17 cellular contexts compared by ENCODE assay signal in genomic region chr4:1593038-1593417, GRCh38.
A peak's percentile ranks its signal among the peaks of the same experiment; 100 is the strongest.
DNase-seq lines count a peak whose midpoint lies in the region; ATAC-seq, FAIRE-seq and TF ChIP-seq lines count a peak whose summit lies in the region.
"Had no signal": no experiment of that assay in that cellular context is flagged by ENCODE, and none has a peak within 500 bp of the region (broad histone marks: within the 10 kb centered on the region; RNA-seq: fewer than 3 reads in every experiment).

No MANE protein-coding gene starts in this region.

- H3K9ac ChIP-seq in kidney (ENCODE audit: low read length in 2 of 2), result no peak overlapping the region

- H3K9me3 Mint-ChIP-seq in glutamatergic neuron (ENCODE audit: unreplicated experiment), result peaks cover 8% of the 10 kb centered on the region
- H3K9me3 Mint-ChIP-seq in activated CD4-positive, alpha-beta memory T cell treated with anti-CD3 and anti-CD28 coated beads, Interleukin-2, amount 10 ng/mL, durations not matched to agents 7 days and 5 days, result peaks cover 17% of the 10 kb centered on the region

- H3K4me1 ChIP-seq in kidney (ENCODE audit: control insufficient read depth in 1 of 2, insufficient read depth in 1 of 2, low read depth in 1 of 2, low read length in 2 of 2), result no peaks in the 10 kb centered on the region
- no peaks in the 10 kb centered on the region for H3K4me1 ChIP-seq in spleen

- H3K36me3 ChIP-seq in kidney (ENCODE audit: control insufficient read depth in 1 of 2, insufficient read depth in 2 of 2, low read length in 2 of 2), result no peaks in the 10 kb centered on the region
- H3K36me3 ChIP-seq in spleen, result no peaks in the 10 kb centered on the region

- TF ChIP-seq CTCF in glutamatergic neuron (IDR thresholded peaks at IDR 0.05; ENCODE audit: partially characterized antibody, unreplicated experiment) (no peak), kidney (IDR thresholded peaks at IDR 0.05; ENCODE audit: borderline replicate concordance, extremely low read depth, insufficient read depth) (no peak), spleen (IDR thresholded peaks at IDR 0.05 in 8 of 11, conservative IDR thresholded peaks at IDR 0.05 in 3 of 11) (no peak)

- H3K27me3 ChIP-seq in spleen (replicated peaks in 1 of 7), result peaks cover 0 to 55% (median 6%) of the 10 kb centered on the region in 7 donors

- no peak overlapping the region for H3K27ac ChIP-seq in kidney (ENCODE audit: low read depth in 2 of 2, low read length in 2 of 2)
- H3K27ac ChIP-seq in spleen, result no peak overlapping the region

- H3K36me3 Mint-ChIP-seq in glutamatergic neuron (ENCODE audit: unreplicated experiment), result peaks cover 16% of the 10 kb centered on the region
- peaks cover 2% of the 10 kb centered on the region for H3K36me3 Mint-ChIP-seq in activated CD4-positive, alpha-beta memory T cell treated with anti-CD3 and anti-CD28 coated beads, Interleukin-2, amount 10 ng/mL, durations not matched to agents 7 days and 5 days (ENCODE audit: low read depth)
- H3K36me3 Mint-ChIP-seq: CD14-positive monocyte had no signal

- ATAC-seq in SK-N-SH treated with all-trans-retinoic acid at 6 μM for 48 hours (peak; percentile 32), GM21423 (IDR thresholded peaks at IDR 0.05; ENCODE audit: unreplicated experiment) (no peak)
- ATAC-seq: HCT116 had no signal

- peaks cover 8% of the 10 kb centered on the region for H3K4me1 Mint-ChIP-seq in glutamatergic neuron (ENCODE audit: low read depth, unreplicated experiment)
- H3K4me1 Mint-ChIP-seq in activated CD4-positive, alpha-beta memory T cell treated with anti-CD3 and anti-CD28 coated beads, Interleukin-2, amount 10 ng/mL, durations not matched to agents 7 days and 5 days, result no peaks in the 10 kb centered on the region
- H3K4me1 Mint-ChIP-seq: CD14-positive monocyte had no signal

- TF ChIP-seq POLR2A in spleen (IDR thresholded peaks at IDR 0.05), result no peak

- FAIRE-seq in kidney (lab: Jason Lieb, UNC), result no peak

- H3K4me3 ChIP-seq in kidney (ENCODE audit: low read length in 2 of 2) (no peak overlapping the region), spleen (no peak overlapping the region)

- POLR2A ChIA-PET in activated CD4-positive, alpha-beta memory T cell treated with anti-CD3 and anti-CD28 coated beads, Interleukin-2, amount 10 ng/mL, durations not matched to agents 7 days and 5 days (lab: Charles Lee), result no interaction called here

- no peak overlapping the region for H3K4me3 Mint-ChIP-seq in glutamatergic neuron (ENCODE audit: unreplicated experiment)
- no peak overlapping the region for H3K4me3 Mint-ChIP-seq in activated CD4-positive, alpha-beta memory T cell treated with anti-CD3 and anti-CD28 coated beads, Interleukin-2, amount 10 ng/mL, durations not matched to agents 7 days and 5 days
- H3K4me3 Mint-ChIP-seq: CD14-positive monocyte had no signal

- no peak overlapping the region for H3K27ac Mint-ChIP-seq in glutamatergic neuron (ENCODE audit: unreplicated experiment)
- no peak overlapping the region for H3K27ac Mint-ChIP-seq in activated CD4-positive, alpha-beta memory T cell treated with anti-CD3 and anti-CD28 coated beads, Interleukin-2, amount 10 ng/mL, durations not matched to agents 7 days and 5 days
- H3K27ac Mint-ChIP-seq: CD14-positive monocyte had no signal

- WGBS in spleen, 5 donors, result 84 to 94% (median 89%) methylated on average over 12 to 39 of the region's 39 CpGs

- CTCF ChIA-PET in activated CD4-positive, alpha-beta memory T cell treated with anti-CD3 and anti-CD28 coated beads, Interleukin-2, amount 10 ng/mL, durations not matched to agents 7 days and 5 days (lab: Charles Lee), result no interaction called here

- intact Hi-C loops in kidney (cut with DNase I) (no loop called here), spleen (cut with DNase I; ENCODE audit: low total_unique reads) (no loop called here)

- H3K9me3 ChIP-seq in kidney (ENCODE audit: control insufficient read depth in 1 of 2, low read length in 2 of 2), result peaks cover 9 to 21% of the 10 kb centered on the region in 2 donors
- peaks cover 0 to 56% (median 42%) of the 10 kb centered on the region in 8 donors for H3K9me3 ChIP-seq in spleen

- DNase-seq in glutamatergic neuron (peak; percentile 9), kidney (peak; percentile 75), spleen (peak; percentile 64), NCI-H1105 treated with DMSO at 0.1 percent for 48 hours (lab: John Stamatoyannopoulos, UW) (no peak), NCI-H1092 treated with DMSO at 0.1 percent for 48 hours (lab: John Stamatoyannopoulos, UW) (no peak)
- no peak for DNase-seq in activated CD4-positive, alpha-beta memory T cell treated with anti-CD3 and anti-CD28 coated beads, Interleukin-2, amount 10 ng/mL, durations not matched to agents 7 days and 5 days
- DNase-seq: AML-193, DMS79, NCI-H187, NCI-H2107, NCI-H510A, NCI-H748 treated with DMSO at 0.1 percent for 48 hours, SIG-M5 had no signal

- peaks cover 11% of the 10 kb centered on the region for H3K27me3 Mint-ChIP-seq in glutamatergic neuron (ENCODE audit: unreplicated experiment)
- peaks cover 17% of the 10 kb centered on the region for H3K27me3 Mint-ChIP-seq in activated CD4-positive, alpha-beta memory T cell treated with anti-CD3 and anti-CD28 coated beads, Interleukin-2, amount 10 ng/mL, durations not matched to agents 7 days and 5 days

TF ChIP-seq in SK-N-SH treated with all-trans-retinoic acid at 6 μM for 48 hours, 23 proteins besides CTCF, POLR2A, EP300 and RAD21:
- TF ChIP-seq ARNTL (CRISPR knock-in tag; IDR thresholded peaks at IDR 0.05; ENCODE audit: borderline replicate concordance, low read depth) (no peak), ISL1 (CRISPR knock-in tag; IDR thresholded peaks at IDR 0.05) (no peak), RARB (CRISPR knock-in tag; IDR thresholded peaks at IDR 0.05) (no peak), BACH2 (CRISPR knock-in tag; IDR thresholded peaks at IDR 0.05; ENCODE audit: borderline replicate concordance) (no peak), OSR1 (CRISPR knock-in tag; IDR thresholded peaks at IDR 0.05) (no peak), ESRRG (CRISPR knock-in tag; IDR thresholded peaks at IDR 0.05) (no peak), TOX (CRISPR knock-in tag; IDR thresholded peaks at IDR 0.05; ENCODE audit: borderline replicate concordance) (no peak), CREB5 (CRISPR knock-in tag; IDR thresholded peaks at IDR 0.05; ENCODE audit: low read depth) (no peak), ZNF70 (CRISPR knock-in tag; IDR thresholded peaks at IDR 0.05) (no peak)

Comparison
In these comparisons a context has a peak if more than half of its experiments do, and no peak if none do; other contexts are left out.
1. DNase-seq: peak in glutamatergic neuron (single experiment), kidney (single experiment) and spleen (single experiment); none in NCI-H1105 treated with DMSO at 0.1 percent for 48 hours (single experiment), NCI-H1092 treated with DMSO at 0.1 percent for 48 hours (single experiment) and activated CD4-positive, alpha-beta memory T cell treated with anti-CD3 and anti-CD28 coated beads, Interleukin-2, amount 10 ng/mL, durations not matched to agents 7 days and 5 days (single experiment).